Comparison of ENCODE assay signal across 8 cellular contexts in genomic region chr3:46979958-46980497, GRCh38. TPM values are rescaled to one million over a fixed set of nuclear protein-coding genes. Genes with fewer than 3 reads are reported as not detected.
DNase-seq lines count a peak whose midpoint lies in the region; ATAC-seq and TF ChIP-seq lines count a peak whose summit lies in the region.

No MANE protein-coding gene starts in this region.

- H3K79me2 ChIP-seq in GM23338 (replicated peaks; ENCODE audit: insufficient read depth), result peaks cover 18% of the 10 kb centered on the region
- peaks cover 60% of the 10 kb centered on the region for H3K79me2 ChIP-seq in PC-3 (ENCODE audit: low read length)

- H3K36me3 ChIP-seq in Caco-2 (ENCODE audit: control insufficient read depth, insufficient read depth, low read length) (no peaks in the 10 kb centered on the region; the same call in 1 of the 2 replicates), GM23338 (ENCODE audit: insufficient read depth) (no peaks in the 10 kb centered on the region), PC-3 (ENCODE audit: low read depth, low read length) (no peaks in the 10 kb centered on the region), neuron (ENCODE audit: insufficient read depth, low read length) (no peaks in the 10 kb centered on the region)

- H4K20me1 ChIP-seq in GM23338 (replicated peaks; ENCODE audit: insufficient read depth) (peaks cover 16% of the 10 kb centered on the region), PC-3 (ENCODE audit: low read length) (peaks cover 2% of the 10 kb centered on the region)

- H3K9me2 ChIP-seq in GM23338 (ENCODE audit: insufficient read depth), result no peaks in the 10 kb centered on the region
- H3K9me2 ChIP-seq in PC-3 (replicated peaks; ENCODE audit: low read length), result no peaks in the 10 kb centered on the region

- H2AFZ ChIP-seq in GM23338 (no peak overlapping the region), PC-3 (ENCODE audit: low read length) (peak overlapping the region; percentile 71), neuron (ENCODE audit: low read depth, low read length) (peak overlapping the region; percentile 55)

- no peaks in the 10 kb centered on the region for H3K9me3 Mint-ChIP-seq in Caco-2 (ENCODE audit: unreplicated experiment)
- H3K9me3 Mint-ChIP-seq in GM23338, result peaks cover 6% of the 10 kb centered on the region; the same call in 1 of the 3 replicates

- peaks cover 22% of the 10 kb centered on the region for H3K4me1 Mint-ChIP-seq in Caco-2 (ENCODE audit: low read depth, unreplicated experiment)
- H3K4me1 Mint-ChIP-seq in GM23338, result peaks cover 33% of the 10 kb centered on the region

- CTCF ChIA-PET in Caco-2 (lab: Charles Lee) (interaction anchor here (0.6 to 2.4 kb wide), 7 partner anchors 13 to 56 kb away, joined by 4 to 9 read pairs (median 4); no protein-coding TSS in a partner anchor), PC-3 (lab: Charles Lee) (interaction anchor here (0.6 to 1.1 kb wide), 3 partner anchors 15 to 251 kb away, joined by 3 to 4 read pairs (median 3); no protein-coding TSS in a partner anchor)

- no peaks in the 10 kb centered on the region for H3K9me3 ChIP-seq in Caco-2
- no peaks in the 10 kb centered on the region for H3K9me3 ChIP-seq in PC-3 (ENCODE audit: low read length)
- H3K9me3 ChIP-seq in neuron (ENCODE audit: low read length), result no peaks in the 10 kb centered on the region

- ATAC-seq in GM23338, result no peak
- ATAC-seq in PC-3, result peak; percentile 3

- H3K4me1 ChIP-seq in Caco-2, result peaks cover 42% of the 10 kb centered on the region
- H3K4me1 ChIP-seq in GM23338 (ENCODE audit: insufficient read depth), result peaks cover 11% of the 10 kb centered on the region
- H3K4me1 ChIP-seq in PC-3 (ENCODE audit: insufficient read depth, low read length), result peaks cover 36% of the 10 kb centered on the region
- H3K4me1 ChIP-seq in neuron (ENCODE audit: insufficient read depth, low read length), result peaks cover 6% of the 10 kb centered on the region

- H3K27ac ChIP-seq in GM23338 (ENCODE audit: low read depth), result no peak overlapping the region
- H3K27ac ChIP-seq in PC-3 (ENCODE audit: low read length), result peak overlapping the region; percentile 40

- BruUV-seq in Caco-2 (replicated peaks; lab: Mats Ljungman, UMichigan) (no TSS peak), PC-3 (replicated peaks; lab: Mats Ljungman, UMichigan) (TSS peak; percentile 30)

- H3K4me3 ChIP-seq in Caco-2 (ENCODE audit: low read depth, low read length), result peak overlapping the region; percentile 92
- H3K4me3 ChIP-seq in GM23338, result peak overlapping the region; percentile 78
- H3K4me3 ChIP-seq in PC-3 (ENCODE audit: low read length), result peak overlapping the region; percentile 93
- H3K4me3 ChIP-seq in epithelial cell of proximal tubule (ENCODE audit: low read depth, low read length), result peak overlapping the region; percentile 74
- peak overlapping the region; percentile 50 for H3K4me3 ChIP-seq in neuron (ENCODE audit: low read length)

- intact Hi-C loops in Caco-2 (cut with micrococcal nuclease; ENCODE audit: unreplicated experiment) (loop anchor here (1.0 to 2.0 kb wide), 3 partner anchors 19 to 37 kb away; no protein-coding TSS in a partner anchor), PC-3 (cut with micrococcal nuclease) (no loop called here)

- TF ChIP-seq CTCF in Caco-2 (IDR thresholded peaks at IDR 0.05; ENCODE audit: insufficient read depth in 1 of 2, low read depth in 1 of 2, low read length in 1 of 2, severe bottlenecking in 1 of 2, unreplicated experiment in 1 of 2) (no peak), GM23338 (conservative IDR thresholded peaks at IDR 0.05; ENCODE audit: low read depth in 2 of 2) (no peak), PC-3 (conservative IDR thresholded peaks at IDR 0.05; ENCODE audit: low read depth, low read length) (no peak), epithelial cell of proximal tubule (conservative IDR thresholded peaks at IDR 0.05; ENCODE audit: low read depth, low read length) (no peak)

- H3K4me2 ChIP-seq in GM23338, result peak overlapping the region; percentile 91
- H3K4me2 ChIP-seq in PC-3 (ENCODE audit: low read length), result peak overlapping the region; percentile 100

- peak overlapping the region; percentile 87 for H3K9ac ChIP-seq in PC-3 (ENCODE audit: low read length)

- H3K36me3 Mint-ChIP-seq in Caco-2 (ENCODE audit: insufficient read depth, unreplicated experiment) (peaks cover 24% of the 10 kb centered on the region), GM23338 (ENCODE audit: low read depth) (no peaks in the 10 kb centered on the region)

- H3K27ac Mint-ChIP-seq in Caco-2 (ENCODE audit: unreplicated experiment) (peak overlapping the region; percentile 92), GM23338 (no peak overlapping the region)

- H3K4me3 Mint-ChIP-seq in Caco-2 (ENCODE audit: unreplicated experiment) (peak overlapping the region; percentile 91), GM23338 (peak overlapping the region; percentile 77)

- H3K27me3 Mint-ChIP-seq in Caco-2 (ENCODE audit: insufficient read depth, unreplicated experiment) (no peaks in the 10 kb centered on the region), GM23338 (ENCODE audit: insufficient read depth, low read depth, poor library complexity) (peaks cover 39% of the 10 kb centered on the region)

- POLR2A ChIA-PET in Caco-2 (lab: Charles Lee), result interaction anchor here (0.6 to 1.5 kb wide), 6 partner anchors 14 to 401 kb away, joined by 3 to 8 read pairs (median 4); partner anchors contain the start of gene PTPN23
- POLR2A ChIA-PET in PC-3 (lab: Charles Lee; ENCODE audit: unreplicated experiment), result interaction anchor here (0.8 to 1.0 kb wide), 2 partner anchors 44 to 882 kb away, joined by 5 read pairs; no protein-coding TSS in a partner anchor

- DNase-seq in Caco-2 (no peak), GM23338 (ENCODE audit: low spot score) (no peak), PC-3 (no peak), epithelial cell of proximal tubule (ENCODE audit: low read depth) (no peak), cerebellar cortex (ENCODE audit: low spot score) (no peak)
- DNase-seq in effector CD8-positive, alpha-beta T cell (lab: John Stamatoyannopoulos, UW), result no peak
- no peak for DNase-seq in stimulated activated CD4-positive, alpha-beta T cell treated with anti-CD3 and anti-CD28 coated beads, Interleukin-15, amount 100 ng/mL, for 24 hours

- H3K27me3 ChIP-seq in Caco-2 (replicated peaks; ENCODE audit: control insufficient read depth, insufficient read depth, low read length), result no peaks in the 10 kb centered on the region
- 0 out of 2 replicates have a peak, but pooled peaks cover 5% of the 10 kb centered on the region for H3K27me3 ChIP-seq in GM23338 (ENCODE audit: insufficient read depth)
- H3K27me3 ChIP-seq in PC-3 (ENCODE audit: low read length), result no peaks in the 10 kb centered on the region
- H3K27me3 ChIP-seq in neuron (ENCODE audit: insufficient read depth, low read length), result no peaks in the 10 kb centered on the region

- H3F3A ChIP-seq in GM23338 (replicated peaks; ENCODE audit: low read depth) (no peaks in the 10 kb centered on the region; the same call in 1 of the 2 replicates), PC-3 (ENCODE audit: low read length, unreplicated experiment) (no peaks in the 10 kb centered on the region)

TF ChIP-seq in GM23338, 12 proteins besides CTCF, POLR2A, EP300 and RAD21 (continues in another document):
- no peak for TF ChIP-seq EZH2phosphoT487 (IDR thresholded peaks at IDR 0.05; ENCODE audit: unreplicated experiment)
- TF ChIP-seq ZNF331 (CRISPR knock-in tag; IDR thresholded peaks at IDR 0.05; ENCODE audit: low read depth), result no peak
- TF ChIP-seq CREB1 (CRISPR knock-in tag; IDR thresholded peaks at IDR 0.05; ENCODE audit: low read depth), result no peak
- TF ChIP-seq EZH2 (IDR thresholded peaks at IDR 0.05; ENCODE audit: low read depth, unreplicated experiment), result no peak
- TF ChIP-seq JUNB (IDR thresholded peaks at IDR 0.05; ENCODE audit: unreplicated experiment), result no peak
- TF ChIP-seq REST (IDR thresholded peaks at IDR 0.05; ENCODE audit: unreplicated experiment), result no peak
- no peak for TF ChIP-seq ZNF114 (CRISPR knock-in tag; IDR thresholded peaks at IDR 0.05)

RNA-seq across cellular contexts. Expression of gene NBEAL2, which starts 0.6 kb away (rescaled TPM):
- total RNA-seq in Caco-2 (2022) (62.4 and 76.9 TPM in 2 replicates), PC-3 (2014; rRNA removed) (50.7 and 77.2 TPM in 2 replicates), epithelial cell of proximal tubule (40.7 and 79.7 TPM in 2 replicates)
- 66.1 and 79.9 TPM in 2 replicates for total RNA-seq in GM23338 (2014; rRNA removed; shearing (Covaris generic))
- polyA plus RNA-seq in GM23338 (2016; fragmentation: Nextera tagmentation; extraction: Ambion mirVana), result 13.5 and 14.0 TPM in 2 replicates

RNA-seq across cellular contexts. Expression of gene CCDC12, which starts 3.5 kb away (rescaled TPM):
- 52.7 and 60.8 TPM in 2 replicates for total RNA-seq in Caco-2 (2022)
- 35.1 and 42.9 TPM in 2 replicates for total RNA-seq in GM23338 (2014; rRNA removed; shearing (Covaris generic))
- polyA plus RNA-seq in GM23338 (2016; fragmentation: Nextera tagmentation; extraction: Ambion mirVana), result 133 and 136 TPM in 2 replicates
- 44.2 and 67.8 TPM in 2 replicates for total RNA-seq in PC-3 (2014; rRNA removed)
- total RNA-seq in epithelial cell of proximal tubule, result 41.9 and 60.3 TPM in 2 replicates
